Comparison of ENCODE assay signal across 2 cellular contexts in the genomic region with DNA sequence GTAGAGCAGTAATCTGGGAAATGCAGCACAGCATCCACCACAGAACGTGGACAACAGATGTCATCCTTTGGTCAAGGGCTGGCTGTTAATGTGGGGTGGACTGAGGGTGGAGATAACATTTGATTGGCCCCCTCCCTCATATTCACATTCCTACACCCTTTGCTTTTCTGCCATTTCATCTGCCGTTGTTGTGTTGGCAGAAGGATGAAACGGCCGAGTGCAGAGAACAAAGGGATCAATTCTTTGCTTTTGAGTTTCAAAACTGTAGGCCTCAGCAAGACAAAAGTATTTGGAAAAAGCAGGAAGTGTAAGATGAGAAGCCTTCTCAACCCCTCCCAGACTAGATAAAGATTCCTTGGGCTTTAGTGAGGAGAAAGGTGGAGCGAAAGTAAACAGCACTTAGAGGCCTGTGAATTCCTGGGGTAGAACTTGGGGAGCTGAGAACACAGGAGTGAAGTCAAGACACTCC.
TF ChIP-seq lines count a peak whose summit lies in the region.

No MANE protein-coding gene starts in this region.

TF ChIP-seq in HepG2, 621 proteins besides CTCF, POLR2A, EP300 and RAD21 (continued from another document):
- TF ChIP-seq, protein P1, sequence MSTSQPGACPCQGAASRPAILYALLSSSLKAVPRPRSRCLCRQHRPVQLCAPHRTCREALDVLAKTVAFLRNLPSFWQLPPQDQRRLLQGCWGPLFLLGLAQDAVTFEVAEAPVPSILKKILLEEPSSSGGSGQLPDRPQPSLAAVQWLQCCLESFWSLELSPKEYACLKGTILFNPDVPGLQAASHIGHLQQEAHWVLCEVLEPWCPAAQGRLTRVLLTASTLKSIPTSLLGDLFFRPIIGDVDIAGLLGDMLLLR (CRISPR knock-in tag; IDR thresholded peaks at IDR 0.05) = no peak
- TF ChIP-seq ZMYM4 (CRISPR knock-in tag; IDR thresholded peaks at IDR 0.05) = 0 out of 2 replicates have a peak, but pooled peaks have one; percentile 18

TF ChIP-seq in H1, 55 proteins besides CTCF, POLR2A, EP300 and RAD21 (continued from another document):
- no peak for TF ChIP-seq PHF8 (conservative IDR thresholded peaks at IDR 0.05; ENCODE audit: low read depth, low read length)
- TF ChIP-seq, protein P2, sequence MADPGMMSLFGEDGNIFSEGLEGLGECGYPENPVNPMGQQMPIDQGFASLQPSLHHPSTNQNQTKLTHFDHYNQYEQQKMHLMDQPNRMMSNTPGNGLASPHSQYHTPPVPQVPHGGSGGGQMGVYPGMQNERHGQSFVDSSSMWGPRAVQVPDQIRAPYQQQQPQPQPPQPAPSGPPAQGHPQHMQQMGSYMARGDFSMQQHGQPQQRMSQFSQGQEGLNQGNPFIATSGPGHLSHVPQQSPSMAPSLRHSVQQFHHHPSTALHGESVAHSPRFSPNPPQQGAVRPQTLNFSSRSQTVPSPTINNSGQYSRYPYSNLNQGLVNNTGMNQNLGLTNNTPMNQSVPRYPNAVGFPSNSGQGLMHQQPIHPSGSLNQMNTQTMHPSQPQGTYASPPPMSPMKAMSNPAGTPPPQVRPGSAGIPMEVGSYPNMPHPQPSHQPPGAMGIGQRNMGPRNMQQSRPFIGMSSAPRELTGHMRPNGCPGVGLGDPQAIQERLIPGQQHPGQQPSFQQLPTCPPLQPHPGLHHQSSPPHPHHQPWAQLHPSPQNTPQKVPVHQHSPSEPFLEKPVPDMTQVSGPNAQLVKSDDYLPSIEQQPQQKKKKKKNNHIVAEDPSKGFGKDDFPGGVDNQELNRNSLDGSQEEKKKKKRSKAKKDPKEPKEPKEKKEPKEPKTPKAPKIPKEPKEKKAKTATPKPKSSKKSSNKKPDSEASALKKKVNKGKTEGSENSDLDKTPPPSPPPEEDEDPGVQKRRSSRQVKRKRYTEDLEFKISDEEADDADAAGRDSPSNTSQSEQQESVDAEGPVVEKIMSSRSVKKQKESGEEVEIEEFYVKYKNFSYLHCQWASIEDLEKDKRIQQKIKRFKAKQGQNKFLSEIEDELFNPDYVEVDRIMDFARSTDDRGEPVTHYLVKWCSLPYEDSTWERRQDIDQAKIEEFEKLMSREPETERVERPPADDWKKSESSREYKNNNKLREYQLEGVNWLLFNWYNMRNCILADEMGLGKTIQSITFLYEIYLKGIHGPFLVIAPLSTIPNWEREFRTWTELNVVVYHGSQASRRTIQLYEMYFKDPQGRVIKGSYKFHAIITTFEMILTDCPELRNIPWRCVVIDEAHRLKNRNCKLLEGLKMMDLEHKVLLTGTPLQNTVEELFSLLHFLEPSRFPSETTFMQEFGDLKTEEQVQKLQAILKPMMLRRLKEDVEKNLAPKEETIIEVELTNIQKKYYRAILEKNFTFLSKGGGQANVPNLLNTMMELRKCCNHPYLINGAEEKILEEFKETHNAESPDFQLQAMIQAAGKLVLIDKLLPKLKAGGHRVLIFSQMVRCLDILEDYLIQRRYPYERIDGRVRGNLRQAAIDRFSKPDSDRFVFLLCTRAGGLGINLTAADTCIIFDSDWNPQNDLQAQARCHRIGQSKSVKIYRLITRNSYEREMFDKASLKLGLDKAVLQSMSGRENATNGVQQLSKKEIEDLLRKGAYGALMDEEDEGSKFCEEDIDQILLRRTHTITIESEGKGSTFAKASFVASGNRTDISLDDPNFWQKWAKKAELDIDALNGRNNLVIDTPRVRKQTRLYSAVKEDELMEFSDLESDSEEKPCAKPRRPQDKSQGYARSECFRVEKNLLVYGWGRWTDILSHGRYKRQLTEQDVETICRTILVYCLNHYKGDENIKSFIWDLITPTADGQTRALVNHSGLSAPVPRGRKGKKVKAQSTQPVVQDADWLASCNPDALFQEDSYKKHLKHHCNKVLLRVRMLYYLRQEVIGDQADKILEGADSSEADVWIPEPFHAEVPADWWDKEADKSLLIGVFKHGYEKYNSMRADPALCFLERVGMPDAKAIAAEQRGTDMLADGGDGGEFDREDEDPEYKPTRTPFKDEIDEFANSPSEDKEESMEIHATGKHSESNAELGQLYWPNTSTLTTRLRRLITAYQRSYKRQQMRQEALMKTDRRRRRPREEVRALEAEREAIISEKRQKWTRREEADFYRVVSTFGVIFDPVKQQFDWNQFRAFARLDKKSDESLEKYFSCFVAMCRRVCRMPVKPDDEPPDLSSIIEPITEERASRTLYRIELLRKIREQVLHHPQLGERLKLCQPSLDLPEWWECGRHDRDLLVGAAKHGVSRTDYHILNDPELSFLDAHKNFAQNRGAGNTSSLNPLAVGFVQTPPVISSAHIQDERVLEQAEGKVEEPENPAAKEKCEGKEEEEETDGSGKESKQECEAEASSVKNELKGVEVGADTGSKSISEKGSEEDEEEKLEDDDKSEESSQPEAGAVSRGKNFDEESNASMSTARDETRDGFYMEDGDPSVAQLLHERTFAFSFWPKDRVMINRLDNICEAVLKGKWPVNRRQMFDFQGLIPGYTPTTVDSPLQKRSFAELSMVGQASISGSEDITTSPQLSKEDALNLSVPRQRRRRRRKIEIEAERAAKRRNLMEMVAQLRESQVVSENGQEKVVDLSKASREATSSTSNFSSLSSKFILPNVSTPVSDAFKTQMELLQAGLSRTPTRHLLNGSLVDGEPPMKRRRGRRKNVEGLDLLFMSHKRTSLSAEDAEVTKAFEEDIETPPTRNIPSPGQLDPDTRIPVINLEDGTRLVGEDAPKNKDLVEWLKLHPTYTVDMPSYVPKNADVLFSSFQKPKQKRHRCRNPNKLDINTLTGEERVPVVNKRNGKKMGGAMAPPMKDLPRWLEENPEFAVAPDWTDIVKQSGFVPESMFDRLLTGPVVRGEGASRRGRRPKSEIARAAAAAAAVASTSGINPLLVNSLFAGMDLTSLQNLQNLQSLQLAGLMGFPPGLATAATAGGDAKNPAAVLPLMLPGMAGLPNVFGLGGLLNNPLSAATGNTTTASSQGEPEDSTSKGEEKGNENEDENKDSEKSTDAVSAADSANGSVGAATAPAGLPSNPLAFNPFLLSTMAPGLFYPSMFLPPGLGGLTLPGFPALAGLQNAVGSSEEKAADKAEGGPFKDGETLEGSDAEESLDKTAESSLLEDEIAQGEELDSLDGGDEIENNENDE (IDR thresholded peaks at IDR 0.05; ENCODE audit: insufficient replicate concordance, low read length) = peak; percentile 81
- TF ChIP-seq KDM1A (IDR thresholded peaks at IDR 0.05; ENCODE audit: borderline replicate concordance, low read length) = no peak
- no peak; the same call in none of the 2 replicates for TF ChIP-seq SP1 (IDR thresholded peaks at IDR 0.05; ENCODE audit: low read depth, low read length)
- no peak for TF ChIP-seq HDAC6 (IDR thresholded peaks at IDR 0.05; ENCODE audit: low read depth, low read length)
- no peak for TF ChIP-seq BCL11A (IDR thresholded peaks at IDR 0.05; ENCODE audit: low read depth in 2 of 2, low read length in 2 of 2)
- TF ChIP-seq, protein P3, sequence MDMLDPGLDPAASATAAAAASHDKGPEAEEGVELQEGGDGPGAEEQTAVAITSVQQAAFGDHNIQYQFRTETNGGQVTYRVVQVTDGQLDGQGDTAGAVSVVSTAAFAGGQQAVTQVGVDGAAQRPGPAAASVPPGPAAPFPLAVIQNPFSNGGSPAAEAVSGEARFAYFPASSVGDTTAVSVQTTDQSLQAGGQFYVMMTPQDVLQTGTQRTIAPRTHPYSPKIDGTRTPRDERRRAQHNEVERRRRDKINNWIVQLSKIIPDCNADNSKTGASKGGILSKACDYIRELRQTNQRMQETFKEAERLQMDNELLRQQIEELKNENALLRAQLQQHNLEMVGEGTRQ (IDR thresholded peaks at IDR 0.05; ENCODE audit: low read length) = no peak
- no peak for TF ChIP-seq NRF1 (IDR thresholded peaks at IDR 0.05; ENCODE audit: low read depth, low read length)
TF ChIP-seq in H1: peak in this region for 15.
